In the genomic region with DNA sequence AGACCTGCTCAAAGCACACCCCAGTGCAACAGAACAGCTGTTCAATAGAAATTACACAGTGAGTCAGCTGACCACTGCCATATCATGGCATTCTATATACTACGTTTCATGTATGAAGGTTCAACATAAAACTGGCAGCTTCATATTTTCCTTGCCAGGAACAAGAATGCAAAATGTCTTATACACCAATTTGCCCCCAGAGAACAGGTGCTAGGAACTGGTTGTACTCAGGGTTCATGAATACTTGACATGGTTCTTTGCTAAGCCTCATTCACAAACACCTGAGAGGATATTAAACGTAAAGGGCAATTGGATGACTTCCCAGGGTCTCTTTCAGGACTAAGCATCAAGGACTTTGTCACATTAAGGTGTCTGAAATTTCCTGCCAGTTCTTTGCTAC, we compare ENCODE assay signal across 19 cellular contexts. TPM values are rescaled to one million over a fixed set of nuclear protein-coding genes. Genes with fewer than 3 reads are reported as not detected.
DNase-seq lines count a peak whose midpoint lies in the region; TF ChIP-seq lines count a peak whose summit lies in the region.
"Had no signal": no experiment of that assay in that cellular context is flagged by ENCODE, and none has a peak within 500 bp of the region (broad histone marks: within the 10 kb centered on the region; RNA-seq: fewer than 3 reads in every experiment).

No MANE protein-coding gene starts in this region.

- 90 to 94% methylated on average over 2 of the region's 2 CpGs for WGBS in endodermal cell (ENCODE audit: insufficient coverage in 1 of 2, insufficient read length in 1 of 2), 2 experiments

- H3K36me3 ChIP-seq in endodermal cell (ENCODE audit: control insufficient read depth, insufficient read depth, low read length) (peaks cover 20% of the 10 kb centered on the region), muscle layer of duodenum (ENCODE audit: control insufficient read depth in 1 of 2, insufficient read depth in 2 of 2, low read length in 2 of 2) (peaks cover 0 to 3% of the 10 kb centered on the region in 2 donors)
- H3K36me3 ChIP-seq: cardiac muscle cell had no signal

- peaks cover 8% of the 10 kb centered on the region for H3K9me3 ChIP-seq in endodermal cell (ENCODE audit: control insufficient read depth, low read length)
- H3K9me3 ChIP-seq in muscle layer of duodenum (ENCODE audit: control insufficient read depth in 1 of 2, low read length in 2 of 2): no peaks in the 10 kb centered on the region

- peak overlapping the region; percentile 4 for H3K27ac ChIP-seq in 22Rv1
- H3K27ac ChIP-seq in endodermal cell (ENCODE audit: low read depth, low read length): no peak overlapping the region
- peak overlapping the region; percentile 41 for H3K27ac ChIP-seq in muscle layer of duodenum (ENCODE audit: low read length)
- H3K27ac ChIP-seq: cardiac muscle cell, KMS-11 had no signal

- DNase-seq in endodermal cell: peak; percentile 14
- no peak for DNase-seq in amygdala (lab: John Stamatoyannopoulos, UW)
- no peak for DNase-seq in foreskin melanocyte
- no peak for DNase-seq in NCI-H526 treated with DMSO at 0.1 percent for 48 hours (lab: John Stamatoyannopoulos, UW)
- no peak for DNase-seq in NCI-H774 (lab: John Stamatoyannopoulos, UW)
- DNase-seq: activated CD4-positive, alpha-beta T cell treated with anti-CD3 and anti-CD28 coated beads for 1 hour; effector memory CD8-positive, alpha-beta T cell; GF-D8; naive B cell; NCI-H1436 treated with DMSO at 0.1 percent for 48 hours; NCI-H524; T-helper 2 cell had no signal

- no peaks in the 10 kb centered on the region for H3K27me3 Mint-ChIP-seq in endodermal cell (ENCODE audit: insufficient read depth)
- H3K27me3 Mint-ChIP-seq: activated naive CD4-positive, alpha-beta T cell treated with anti-CD3 and anti-CD28 coated beads, Interleukin-2, amount 50 U/mL, for 24 hours; effector memory CD8-positive, alpha-beta T cell; naive B cell; progenitor cell of endocrine pancreas had no signal

- H3K27me3 ChIP-seq in endodermal cell (ENCODE audit: control insufficient read depth, insufficient read depth, low read length, poor library complexity, severe bottlenecking) (no peaks in the 10 kb centered on the region), muscle layer of duodenum (ENCODE audit: low read depth, low read length) (no peaks in the 10 kb centered on the region)
- H3K27me3 ChIP-seq: cardiac muscle cell had no signal

- H3K36me3 Mint-ChIP-seq in endodermal cell (ENCODE audit: low read depth): peaks cover 7% of the 10 kb centered on the region
- H3K36me3 Mint-ChIP-seq: activated naive CD4-positive, alpha-beta T cell treated with anti-CD3 and anti-CD28 coated beads, Interleukin-2, amount 50 U/mL, for 24 hours; naive B cell had no signal

- peaks cover 38% of the 10 kb centered on the region for H3K4me1 Mint-ChIP-seq in endodermal cell
- H3K4me1 Mint-ChIP-seq: naive B cell had no signal

- no peak overlapping the region for H3K9ac ChIP-seq in endodermal cell (ENCODE audit: extremely low read depth, low read length, poor library complexity, severe bottlenecking)
- H3K9ac ChIP-seq: KMS-11 had no signal

- no peak overlapping the region for H3K4me3 Mint-ChIP-seq in endodermal cell
- H3K4me3 Mint-ChIP-seq: activated naive CD4-positive, alpha-beta T cell treated with anti-CD3 and anti-CD28 coated beads, Interleukin-2, amount 50 U/mL, for 24 hours; effector memory CD8-positive, alpha-beta T cell; naive B cell had no signal

- TF ChIP-seq CTCF in 22Rv1 (IDR thresholded peaks at IDR 0.05) (no peak), endodermal cell (conservative IDR thresholded peaks at IDR 0.05) (no peak)

- H3K4me1 ChIP-seq in endodermal cell (ENCODE audit: control insufficient read depth, insufficient read depth, low read length) (peaks cover 9% of the 10 kb centered on the region), muscle layer of duodenum (ENCODE audit: control insufficient read depth in 1 of 2, insufficient read depth in 2 of 2, low read length in 2 of 2) (peaks cover 8 to 56% of the 10 kb centered on the region in 2 donors)

- no peak for TF ChIP-seq RAD21 in Ishikawa (IDR thresholded peaks at IDR 0.05; ENCODE audit: low read depth)

- H3K4me3 ChIP-seq in endodermal cell (ENCODE audit: low read length): no peak overlapping the region
- H3K4me3 ChIP-seq in muscle layer of duodenum (ENCODE audit: low read depth in 1 of 2, low read length in 2 of 2): no peak overlapping the region
- H3K4me3 ChIP-seq: cardiac muscle cell had no signal

- TF ChIP-seq EP300 in Ishikawa (IDR thresholded peaks at IDR 0.05; ENCODE audit: borderline replicate concordance): no peak

- no peak overlapping the region for H3K27ac Mint-ChIP-seq in endodermal cell
- H3K27ac Mint-ChIP-seq: activated naive CD4-positive, alpha-beta T cell treated with anti-CD3 and anti-CD28 coated beads, Interleukin-2, amount 50 U/mL, for 24 hours; effector memory CD8-positive, alpha-beta T cell; naive B cell had no signal

- H3K9me3 Mint-ChIP-seq in endodermal cell: no peaks in the 10 kb centered on the region
- H3K9me3 Mint-ChIP-seq: activated naive CD4-positive, alpha-beta T cell treated with anti-CD3 and anti-CD28 coated beads, Interleukin-2, amount 50 U/mL, for 24 hours; effector memory CD8-positive, alpha-beta T cell; naive B cell had no signal

TF ChIP-seq in Ishikawa, 13 proteins besides CTCF, POLR2A, EP300 and RAD21:
- TF ChIP-seq, protein P1, sequence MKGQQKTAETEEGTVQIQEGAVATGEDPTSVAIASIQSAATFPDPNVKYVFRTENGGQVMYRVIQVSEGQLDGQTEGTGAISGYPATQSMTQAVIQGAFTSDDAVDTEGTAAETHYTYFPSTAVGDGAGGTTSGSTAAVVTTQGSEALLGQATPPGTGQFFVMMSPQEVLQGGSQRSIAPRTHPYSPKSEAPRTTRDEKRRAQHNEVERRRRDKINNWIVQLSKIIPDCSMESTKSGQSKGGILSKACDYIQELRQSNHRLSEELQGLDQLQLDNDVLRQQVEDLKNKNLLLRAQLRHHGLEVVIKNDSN (IDR thresholded peaks at IDR 0.05): peak; percentile 41; the same call in 1 of the 2 replicates
- TF ChIP-seq ZBTB7A (IDR thresholded peaks at IDR 0.05; ENCODE audit: low read depth) (no peak), TAF1 (IDR thresholded peaks at IDR 0.05; ENCODE audit: low read depth) (no peak)
TF ChIP-seq in Ishikawa: peak in this region for 1.

RNA-seq across cellular contexts. Expression of a gene that starts 6.9 kb away (rescaled TPM):
- total RNA-seq in endodermal cell: 10 to 100 TPM; 37.4 to 93.8 TPM
- polyA plus RNA-seq in endodermal cell (2013, experiment 1 of 2): 15.6 TPM
- 21.2 TPM for polyA plus RNA-seq in endodermal cell (2013, experiment 2 of 2)

RNA-seq across cellular contexts. Expression of a gene that starts 21.2 kb away (rescaled TPM):
- total RNA-seq in endodermal cell: 10 to 100 TPM; 50.3 to 66.8 TPM
- 39.2 TPM for polyA plus RNA-seq in endodermal cell (2013, experiment 1 of 2)
- polyA plus RNA-seq in endodermal cell (2013, experiment 2 of 2): 45.6 TPM
